In the genomic region with DNA sequence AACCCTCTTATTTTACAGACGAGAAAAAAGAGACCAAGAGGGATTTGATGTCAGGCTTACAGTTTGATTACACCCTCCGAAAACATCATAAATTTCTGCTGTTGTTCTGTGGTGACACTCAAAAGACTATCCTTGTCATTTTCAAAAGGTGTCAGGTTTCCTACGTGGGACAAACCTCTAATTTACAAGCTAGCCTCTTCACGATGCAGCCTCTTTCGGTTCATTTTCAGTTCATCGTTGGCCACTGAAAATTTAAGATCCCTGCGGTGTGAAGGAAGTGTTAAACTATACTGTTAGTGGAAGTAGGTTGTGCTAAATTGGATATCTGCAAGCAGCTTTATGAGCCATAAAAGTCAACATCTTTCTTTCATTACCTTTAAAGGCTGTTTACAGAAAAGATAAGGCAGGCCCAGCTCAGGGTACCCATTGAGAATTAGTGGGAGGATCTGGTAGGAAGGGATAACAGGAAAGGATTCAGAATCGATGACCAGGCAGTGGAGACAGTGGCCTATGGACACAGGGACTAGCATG, we compare ENCODE assay signal across 13 cellular contexts.
DNase-seq lines count a peak whose midpoint lies in the region; ATAC-seq and TF ChIP-seq lines count a peak whose summit lies in the region.
"Had no signal": no experiment of that assay in that cellular context is flagged by ENCODE, and none has a peak within 500 bp of the region (broad histone marks: within the 10 kb centered on the region; RNA-seq: fewer than 3 reads in every experiment).

No MANE protein-coding gene starts in this region.

- no peaks in the 10 kb centered on the region for H3K36me3 ChIP-seq in upper lobe of right lung
- H3K36me3 ChIP-seq in prostate gland, result no peaks in the 10 kb centered on the region
- no peaks in the 10 kb centered on the region for H3K36me3 ChIP-seq in adrenal gland (replicated peaks in 1 of 2)
- H3K36me3 ChIP-seq: BLaER1 treated with 17β-estradiol and CSF1 and Interleukin-3, amounts not matched to agents 10 nM and 100 nM had no signal

- H3K4me3 Mint-ChIP-seq in activated T-helper 1 cell treated with anti-CD3 and anti-CD28 coated beads, Interleukin-12 subunit alpha, Interleukin-12 subunit beta, Interleukin-2, Interleukin-4 antibody, amounts not matched to agents 30 ng/mL and 10 ng/mL and 1 ng/mL, durations not matched to agents 14 hours and 24 hours and 36 hours, result no peak overlapping the region
- H3K4me3 Mint-ChIP-seq: memory B cell had no signal

- H3K27me3 Mint-ChIP-seq in activated T-helper 1 cell treated with anti-CD3 and anti-CD28 coated beads, Interleukin-12 subunit alpha, Interleukin-12 subunit beta, Interleukin-2, Interleukin-4 antibody, amounts not matched to agents 30 ng/mL and 10 ng/mL and 1 ng/mL, durations not matched to agents 14 hours and 24 hours and 36 hours (ENCODE audit: insufficient read depth), result no peaks in the 10 kb centered on the region
- H3K27me3 Mint-ChIP-seq: memory B cell had no signal

- intact Hi-C loops in activated T-helper 1 cell treated with anti-CD3 and anti-CD28 coated beads, Interleukin-12 subunit alpha, Interleukin-12 subunit beta, Interleukin-2, Interleukin-4 antibody, amounts not matched to agents 30 ng/mL and 10 ng/mL and 1 ng/mL, durations not matched to agents 14 hours and 24 hours and 36 hours (cut with micrococcal nuclease), result loop anchor here (2.0 kb wide), 1 partner anchor 174 kb away; no protein-coding TSS in a partner anchor
- intact Hi-C loops in upper lobe of right lung (cut with DNase I) (no loop called here), prostate gland (cut with DNase I) (no loop called here), adrenal gland (cut with DNase I) (no loop called here)

- DNase-seq in COLO668 (lab: John Stamatoyannopoulos, UW; ENCODE audit: unreplicated experiment) (peak; percentile 26), NCI-H146 (lab: John Stamatoyannopoulos, UW) (peak; percentile 86), upper lobe of right lung (no peak), GOT3 (lab: John Stamatoyannopoulos, UW) (no peak), prostate gland (ENCODE audit: low spot score) (no peak), adrenal gland (no peak)
- DNase-seq in activated T-helper 1 cell treated with anti-CD3 and anti-CD28 coated beads, Interleukin-12 subunit alpha, Interleukin-12 subunit beta, Interleukin-2, Interleukin-4 antibody, amounts not matched to agents 30 ng/mL and 10 ng/mL and 1 ng/mL, durations not matched to agents 14 hours and 24 hours and 36 hours (ENCODE audit: low spot score), result no peak
- DNase-seq: caudate nucleus, small intestine had no signal

- H3K4me1 ChIP-seq in upper lobe of right lung, result no peaks in the 10 kb centered on the region
- no peaks in the 10 kb centered on the region for H3K4me1 ChIP-seq in prostate gland (replicated peaks)
- no peaks in the 10 kb centered on the region for H3K4me1 ChIP-seq in adrenal gland (replicated peaks in 1 of 2)
- H3K4me1 ChIP-seq: BLaER1 treated with 17β-estradiol and CSF1 and Interleukin-3, amounts not matched to agents 10 nM and 100 nM had no signal

- peaks cover 7% of the 10 kb centered on the region for H3K9me3 Mint-ChIP-seq in activated T-helper 1 cell treated with anti-CD3 and anti-CD28 coated beads, Interleukin-12 subunit alpha, Interleukin-12 subunit beta, Interleukin-2, Interleukin-4 antibody, amounts not matched to agents 30 ng/mL and 10 ng/mL and 1 ng/mL, durations not matched to agents 14 hours and 24 hours and 36 hours

- peak; percentile 35 for ATAC-seq in GM21526 (IDR thresholded peaks at IDR 0.05; ENCODE audit: low FRiP score, unreplicated experiment)
- no peak for ATAC-seq in upper lobe of right lung

- peak overlapping the region; percentile 59 for H3K27ac Mint-ChIP-seq in activated T-helper 1 cell treated with anti-CD3 and anti-CD28 coated beads, Interleukin-12 subunit alpha, Interleukin-12 subunit beta, Interleukin-2, Interleukin-4 antibody, amounts not matched to agents 30 ng/mL and 10 ng/mL and 1 ng/mL, durations not matched to agents 14 hours and 24 hours and 36 hours
- H3K27ac Mint-ChIP-seq: memory B cell had no signal

- 27% methylated on average over 8 of the region's 8 CpGs for WGBS in prostate gland
- WGBS in adrenal gland, 4 donors, result 68 to 76% (median 73%) methylated on average over 8 of the region's 8 CpGs

- peaks cover 20% of the 10 kb centered on the region for H3K4me1 Mint-ChIP-seq in activated T-helper 1 cell treated with anti-CD3 and anti-CD28 coated beads, Interleukin-12 subunit alpha, Interleukin-12 subunit beta, Interleukin-2, Interleukin-4 antibody, amounts not matched to agents 30 ng/mL and 10 ng/mL and 1 ng/mL, durations not matched to agents 14 hours and 24 hours and 36 hours (ENCODE audit: low read depth)

- H3K4me3 ChIP-seq in upper lobe of right lung (no peak overlapping the region), prostate gland (no peak overlapping the region), adrenal gland (no peak overlapping the region)
- H3K4me3 ChIP-seq: BLaER1 treated with 17β-estradiol and CSF1 and Interleukin-3, amounts not matched to agents 10 nM and 100 nM; SK-N-MC had no signal

- no peak for TF ChIP-seq CTCF in upper lobe of right lung (IDR thresholded peaks at IDR 0.05)
- no peak for TF ChIP-seq CTCF in prostate gland (IDR thresholded peaks at IDR 0.05)
- TF ChIP-seq CTCF in adrenal gland (IDR thresholded peaks at IDR 0.05), result no peak

- no peak for TF ChIP-seq POLR2A in prostate gland (IDR thresholded peaks at IDR 0.05)
- no peak for TF ChIP-seq POLR2A in adrenal gland (IDR thresholded peaks at IDR 0.05)

- H3K36me3 Mint-ChIP-seq in activated T-helper 1 cell treated with anti-CD3 and anti-CD28 coated beads, Interleukin-12 subunit alpha, Interleukin-12 subunit beta, Interleukin-2, Interleukin-4 antibody, amounts not matched to agents 30 ng/mL and 10 ng/mL and 1 ng/mL, durations not matched to agents 14 hours and 24 hours and 36 hours (ENCODE audit: low read depth), result peaks cover 1% of the 10 kb centered on the region
- H3K36me3 Mint-ChIP-seq: memory B cell had no signal

- H3K9me3 ChIP-seq in upper lobe of right lung (no peaks in the 10 kb centered on the region), prostate gland (no peaks in the 10 kb centered on the region), adrenal gland (replicated peaks in 1 of 3) (no peaks in the 10 kb centered on the region)

- H3K27ac ChIP-seq in upper lobe of right lung (no peak overlapping the region), prostate gland (no peak overlapping the region), adrenal gland (no peak overlapping the region)
- H3K27ac ChIP-seq: BLaER1 treated with 17β-estradiol and CSF1 and Interleukin-3, amounts not matched to agents 10 nM and 100 nM; SK-N-MC had no signal

- H3K27me3 ChIP-seq in upper lobe of right lung (no peaks in the 10 kb centered on the region), prostate gland (replicated peaks; ENCODE audit: insufficient read depth) (no peaks in the 10 kb centered on the region), adrenal gland (no peaks in the 10 kb centered on the region)
- H3K27me3 ChIP-seq: BLaER1 treated with 17β-estradiol and CSF1 and Interleukin-3, amounts not matched to agents 10 nM and 100 nM had no signal

Comparison
In these comparisons a context has a peak if more than half of its experiments do, and no peak if none do; other contexts are left out.
1. DNase-seq: peak in COLO668 (single experiment) and NCI-H146 (single experiment); none in activated T-helper 1 cell treated with anti-CD3 and anti-CD28 coated beads, Interleukin-12 subunit alpha, Interleukin-12 subunit beta, Interleukin-2, Interleukin-4 antibody, amounts not matched to agents 30 ng/mL and 10 ng/mL and 1 ng/mL, durations not matched to agents 14 hours and 24 hours and 36 hours (single experiment), upper lobe of right lung (single experiment), GOT3 (single experiment), prostate gland (single experiment) and adrenal gland (0 of 7).